ENCODE assay signal across 1 cellular context in the genomic region with DNA sequence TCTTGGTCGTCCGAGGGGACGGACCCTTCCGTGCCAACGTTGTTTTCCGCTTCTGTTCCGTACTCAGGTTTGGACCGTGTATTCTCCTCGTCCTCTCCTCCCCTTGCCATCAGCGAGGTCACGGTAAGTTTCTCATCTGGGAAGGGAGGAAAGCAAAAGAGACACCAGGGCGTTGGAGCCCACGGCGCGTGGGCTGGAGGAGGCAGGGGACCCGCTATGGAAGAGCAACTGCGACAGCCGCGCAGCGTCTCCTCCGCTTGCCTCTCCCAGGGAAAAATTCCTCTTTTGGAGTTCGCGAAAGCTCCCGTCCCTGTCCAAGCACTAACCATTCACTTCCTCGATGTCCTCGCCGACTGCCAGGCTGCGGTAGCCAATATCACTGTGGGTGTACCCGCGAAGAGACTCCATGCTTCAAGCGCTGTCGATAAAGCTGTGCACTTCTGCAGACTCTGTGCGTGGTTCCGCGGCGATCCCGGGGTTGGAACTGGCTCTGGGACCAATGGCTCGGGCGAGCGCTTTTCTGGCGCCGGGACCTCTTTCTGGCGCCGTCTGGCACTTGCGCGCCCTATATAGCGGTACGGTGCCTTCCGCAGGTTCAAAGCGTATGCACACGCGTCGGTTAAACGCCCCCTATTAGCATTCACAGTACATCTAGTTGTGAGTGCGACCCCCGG.
A peak's percentile ranks its signal among the peaks of the same experiment; 100 is the strongest.
TF ChIP-seq lines count a peak whose summit lies in the region.

A gene (minus strand): TSS at position 492 of the 674 bp plus-strand sequence. CDS start 84 bp downstream, at position 408.

TF ChIP-seq in H1, 55 proteins besides CTCF, POLR2A, EP300 and RAD21 (continued from another document):
- TF ChIP-seq SUZ12 (IDR thresholded peaks at IDR 0.05; ENCODE audit: low read length) (peak; percentile 85), CHD1 (IDR thresholded peaks at IDR 0.05; ENCODE audit: low read depth, low read length) (no peak), EGR1 (IDR thresholded peaks at IDR 0.05; ENCODE audit: borderline replicate concordance, low read depth, low read length) (no peak), EZH2 (IDR thresholded peaks at IDR 0.05; ENCODE audit: low read depth, low read length, severe bottlenecking) (peak; percentile 81), CREB1 (IDR thresholded peaks at IDR 0.05) (no peak), BACH1 (IDR thresholded peaks at IDR 0.05; ENCODE audit: low read length) (no peak), SP1 (IDR thresholded peaks at IDR 0.05; ENCODE audit: low read depth, low read length) (no peak), RNF2 (IDR thresholded peaks at IDR 0.05; ENCODE audit: borderline replicate concordance, low read depth, low read length, missing control alignments, poor library complexity, severe bottlenecking) (peak; percentile 68), KDM5A (IDR thresholded peaks at IDR 0.05; ENCODE audit: low read length) (no peak), RBBP5 (IDR thresholded peaks at IDR 0.05; ENCODE audit: borderline replicate concordance, low read depth, low read length) (0 out of 2 replicates have a peak, but pooled peaks have one; percentile 16), FOSL1 (IDR thresholded peaks at IDR 0.05; ENCODE audit: insufficient read depth, low read depth, low read length) (no peak)
